Comparison of ENCODE assay signal across 9 cellular contexts in genomic region chr4:158120574-158121202, GRCh38. TPM values are rescaled to one million over a fixed set of nuclear protein-coding genes. Genes with fewer than 3 reads are reported as not detected.
DNase-seq lines count a peak whose midpoint lies in the region; ATAC-seq and TF ChIP-seq lines count a peak whose summit lies in the region.
"Not testable (repeated sequence)": the region's sequence is repeated elsewhere in the genome, so short reads cannot be mapped to it uniquely, and the experiment has no call there.
"Had no signal": no experiment of that assay in that cellular context is flagged by ENCODE, and none has a peak within 500 bp of the region (broad histone marks: within the 10 kb centered on the region; RNA-seq: fewer than 3 reads in every experiment).

No MANE protein-coding gene starts in this region.

- not testable (repeated sequence) for H4K8ac ChIP-seq in trophoblast cell (ENCODE audit: low read depth, low read length)

- intact Hi-C loops in Right ventricle myocardium superior (cut with DNase I), result not testable (repeated sequence)

- not testable (repeated sequence) for H2AFZ ChIP-seq in trophoblast cell (ENCODE audit: insufficient read depth, low read length, poor library complexity)

- not testable (repeated sequence) for H3K18ac ChIP-seq in trophoblast cell (ENCODE audit: low read length)

- TF ChIP-seq CTCF in coronary artery (IDR thresholded peaks at IDR 0.05); lung (IDR thresholded peaks at IDR 0.05; ENCODE audit: control extremely low read depth, extremely low read depth): not testable (repeated sequence)

- H2AK5ac ChIP-seq in trophoblast cell (ENCODE audit: low read length), result not testable (repeated sequence)

- H3K23ac ChIP-seq in trophoblast cell (ENCODE audit: low read length), result not testable (repeated sequence)

- peak overlapping the region; percentile 92 for H2BK12ac ChIP-seq in trophoblast cell (ENCODE audit: low read length)

- not testable (repeated sequence) for H3K4me2 ChIP-seq in trophoblast cell (ENCODE audit: low read length)

- H3K14ac ChIP-seq in trophoblast cell (ENCODE audit: low read length), result not testable (repeated sequence)

- H3K79me2 ChIP-seq in trophoblast cell (ENCODE audit: control insufficient read depth, insufficient read depth, low read length, poor library complexity), result not testable (repeated sequence)

- H3K27me3 ChIP-seq in lung (ENCODE audit: control insufficient read depth, insufficient read depth); trophoblast cell (ENCODE audit: insufficient read depth, low read length): not testable (repeated sequence)

- peaks cover 0 to 10% of the 10 kb centered on the region in 2 donors for H3K4me1 ChIP-seq in lung (ENCODE audit: control insufficient read depth in 2 of 2, insufficient read depth in 2 of 2, low read length in 2 of 2)
- not testable (repeated sequence) for H3K4me1 ChIP-seq in trophoblast cell (ENCODE audit: control insufficient read depth in 1 of 2, insufficient read depth in 2 of 2, low read length in 2 of 2)

- peak overlapping the region; percentile 17 for H3K4me3 ChIP-seq in coronary artery
- not testable (repeated sequence) for H3K4me3 ChIP-seq in lung; trophoblast cell (ENCODE audit: low read depth, low read length)

- peak overlapping the region; percentile 66 for H4K91ac ChIP-seq in trophoblast cell (ENCODE audit: low read depth, low read length)

- not testable (repeated sequence) for H3K9ac ChIP-seq in trophoblast cell (ENCODE audit: low read length)

- H3K79me1 ChIP-seq in trophoblast cell (ENCODE audit: low read length), result not testable (repeated sequence)

- not testable (repeated sequence) for H3K4ac ChIP-seq in trophoblast cell (ENCODE audit: low read depth, low read length)

- H3K9me3 ChIP-seq in lung (ENCODE audit: control insufficient read depth in 2 of 2, insufficient read depth in 1 of 2, low read length in 1 of 2); trophoblast cell (ENCODE audit: insufficient read depth, low read depth, low read length): not testable (repeated sequence)

- H2BK120ac ChIP-seq in trophoblast cell (ENCODE audit: insufficient read depth, low read length, poor library complexity), result peak overlapping the region; percentile 76

- ATAC-seq in SK-N-SH treated with all-trans-retinoic acid at 6 μM for 48 hours (peak; percentile 66), Right ventricle myocardium superior (ENCODE audit: poor library complexity) (peak; percentile 92), lung (ENCODE audit: insufficient read depth, low FRiP score) (peak; percentile 60)

- H2BK5ac ChIP-seq in trophoblast cell (ENCODE audit: low read depth, low read length, poor library complexity), result peak overlapping the region; percentile 72

- H3K27ac ChIP-seq in coronary artery (peak overlapping the region; percentile 59 to 75), trophoblast cell (ENCODE audit: low read depth, low read length) (peak overlapping the region; percentile 89)
- H3K27ac ChIP-seq in lung (ENCODE audit: low read depth in 1 of 2, low read length in 1 of 2), result not testable (repeated sequence)

- WGBS in lung, 2 donors, result 48 to 69% methylated on average over 7 of the region's 7 CpGs
- WGBS in trophoblast cell (ENCODE audit: extremely low coverage, insufficient coverage, insufficient read length), result no CpG with 5 or more reads among the region's 7 CpGs

- not testable (repeated sequence) for H3K36me3 ChIP-seq in lung (ENCODE audit: control insufficient read depth in 2 of 2, insufficient read depth in 2 of 2, low read length in 2 of 2); trophoblast cell (ENCODE audit: control insufficient read depth in 1 of 2, insufficient read depth in 2 of 2, low read length in 2 of 2)

- H4K12ac ChIP-seq in trophoblast cell (ENCODE audit: low read depth, low read length), result not testable (repeated sequence)

- DNase-seq in GM03348 (ENCODE audit: low spot score), result peak; percentile 27
- DNase-seq in coronary artery (ENCODE audit: low spot score); lung (ENCODE audit: low spot score); trophoblast cell: not testable (repeated sequence)
- peak; percentile 45 for DNase-seq in Right ventricle myocardium superior
- peak; percentile 49 for DNase-seq in stromal cell of bone marrow (ENCODE audit: low read depth)

RNA-seq across cellular contexts. Expression of gene GASK1B, which starts 52.1 kb away (rescaled TPM):
- 60.2 TPM for total RNA-seq in Right ventricle myocardium superior
- 10 to 100 TPM; 33.0 to 36.6 TPM for total RNA-seq in lung
- 10 to 100 TPM in 1 of 2 donors, 1 to 10 TPM in 1; 3.2 to 27.4 TPM for polyA plus RNA-seq in lung
- 20.2 and 21.5 TPM in 2 replicates for polyA plus RNA-seq in trophoblast cell (2013)
- total RNA-seq: activated CD4-positive, alpha-beta T cell treated with anti-CD3 and anti-CD28 coated beads, Interleukin-2, amount 10 ng/mL, durations not matched to agents 24 days and 14 days; H1 had no signal
- polyA plus RNA-seq: H1 had no signal
